Comparison of ENCODE assay signal across 8 cellular contexts in the genomic region with DNA sequence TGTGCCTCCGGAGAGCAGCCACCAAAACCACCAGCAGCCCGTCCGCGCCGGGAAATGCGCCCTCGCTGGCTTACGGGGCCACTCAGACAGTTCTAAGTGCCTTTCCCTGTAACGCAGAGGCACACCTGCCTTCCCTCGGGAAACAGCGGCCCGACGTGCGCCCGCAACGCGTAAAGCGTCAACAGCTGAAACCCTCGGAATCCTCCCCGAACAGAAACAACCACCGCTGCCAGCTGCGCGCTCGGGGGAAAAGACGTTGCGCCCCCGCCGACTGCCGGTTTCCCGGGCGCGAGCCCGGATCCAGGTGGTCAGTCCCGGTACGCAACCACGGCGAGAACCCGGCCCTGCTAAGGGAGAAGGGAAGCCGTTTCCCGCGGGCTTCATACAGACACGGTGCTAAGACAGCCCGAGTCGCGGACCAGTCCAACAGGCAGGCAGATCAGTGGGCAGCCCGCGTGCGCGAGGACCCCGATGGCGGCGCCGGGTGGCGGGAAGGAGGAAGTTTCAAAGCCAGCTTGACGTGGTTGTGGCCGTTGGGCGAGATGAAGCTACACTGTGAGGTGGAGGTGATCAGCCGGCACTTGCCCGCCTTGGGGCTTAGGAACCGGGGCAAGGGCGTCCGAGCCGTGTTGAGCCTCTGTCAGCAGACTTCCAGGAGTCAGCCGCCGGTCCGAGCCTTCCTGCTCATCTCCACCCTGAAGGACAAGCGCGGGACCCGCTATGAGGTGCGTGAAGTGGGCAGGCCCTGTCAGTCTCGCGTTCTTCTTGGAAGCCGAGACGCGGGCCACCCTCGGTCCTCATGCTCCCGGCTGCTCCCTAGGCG. TPM values are rescaled to one million over a fixed set of nuclear protein-coding genes. Genes with fewer than 3 reads are reported as not detected.
DNase-seq lines count a peak whose midpoint lies in the region; ATAC-seq and TF ChIP-seq lines count a peak whose summit lies in the region.

A gene with protein sequence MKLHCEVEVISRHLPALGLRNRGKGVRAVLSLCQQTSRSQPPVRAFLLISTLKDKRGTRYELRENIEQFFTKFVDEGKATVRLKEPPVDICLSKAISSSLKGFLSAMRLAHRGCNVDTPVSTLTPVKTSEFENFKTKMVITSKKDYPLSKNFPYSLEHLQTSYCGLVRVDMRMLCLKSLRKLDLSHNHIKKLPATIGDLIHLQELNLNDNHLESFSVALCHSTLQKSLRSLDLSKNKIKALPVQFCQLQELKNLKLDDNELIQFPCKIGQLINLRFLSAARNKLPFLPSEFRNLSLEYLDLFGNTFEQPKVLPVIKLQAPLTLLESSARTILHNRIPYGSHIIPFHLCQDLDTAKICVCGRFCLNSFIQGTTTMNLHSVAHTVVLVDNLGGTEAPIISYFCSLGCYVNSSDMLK (plus strand): TSS at position 462 of the 823 bp plus-strand sequence. CDS start 81 bp downstream, at position 543.

- peaks cover 0 to 2% of the 10 kb centered on the region in 2 experiments for H3K36me3 ChIP-seq in trophoblast cell (ENCODE audit: control insufficient read depth in 1 of 2, insufficient read depth in 2 of 2, low read length in 2 of 2)
- H3K36me3 ChIP-seq in tibial artery, result peaks cover 0 to 4% (median 1%) of the 10 kb centered on the region in 3 donors

- H2AFZ ChIP-seq in trophoblast cell (ENCODE audit: insufficient read depth, low read length, poor library complexity), result peak within 1 kb of the TSS; percentile 99

- peak within 1 kb of the TSS; percentile 96 for H4K8ac ChIP-seq in trophoblast cell (ENCODE audit: low read depth, low read length)

- peak; percentile 76 for TF ChIP-seq POLR2A in GM10847 (IDR thresholded peaks at IDR 0.05; ENCODE audit: extremely low read depth, insufficient read length)

- peaks cover 16% of the 10 kb centered on the region for H3K79me1 ChIP-seq in trophoblast cell (ENCODE audit: low read length)

- H4K91ac ChIP-seq in trophoblast cell (ENCODE audit: low read depth, low read length), result peak within 1 kb of the TSS; percentile 89

- H3K4me2 ChIP-seq in trophoblast cell (ENCODE audit: low read length), result peak within 1 kb of the TSS; percentile 98

- H3K4me3 ChIP-seq in trophoblast cell (ENCODE audit: low read depth, low read length) (peak within 1 kb of the TSS; percentile 85), tibial artery (peak within 1 kb of the TSS; percentile 70 to 96)

- peak within 1 kb of the TSS; percentile 37 for H2BK12ac ChIP-seq in trophoblast cell (ENCODE audit: low read length)

- peak within 1 kb of the TSS; percentile 85 for H3K9ac ChIP-seq in trophoblast cell (ENCODE audit: low read length)

- no CpG with 5 or more reads among the region's 78 CpGs for WGBS in trophoblast cell (ENCODE audit: extremely low coverage, insufficient coverage, insufficient read length)

- peak within 1 kb of the TSS; percentile 95 for H2BK5ac ChIP-seq in trophoblast cell (ENCODE audit: low read depth, low read length, poor library complexity)

- H3K4me1 ChIP-seq in trophoblast cell (ENCODE audit: control insufficient read depth in 1 of 2, insufficient read depth in 2 of 2, low read length in 2 of 2), result no peaks in the 10 kb centered on the region
- peaks cover 0 to 12% (median 4%) of the 10 kb centered on the region in 4 donors for H3K4me1 ChIP-seq in tibial artery

- peak within 1 kb of the TSS; percentile 33 for H2AK5ac ChIP-seq in trophoblast cell (ENCODE audit: low read length)

- peak within 1 kb of the TSS; percentile 94 for H4K12ac ChIP-seq in trophoblast cell (ENCODE audit: low read depth, low read length)

- H3K27ac ChIP-seq in trophoblast cell (ENCODE audit: low read depth, low read length) (peak within 1 kb of the TSS; percentile 95), tibial artery (peak within 1 kb of the TSS; percentile 90 to 93)

- peaks cover 10% of the 10 kb centered on the region for H3K79me2 ChIP-seq in trophoblast cell (ENCODE audit: control insufficient read depth, insufficient read depth, low read length, poor library complexity)

- H3K27me3 ChIP-seq in trophoblast cell (ENCODE audit: insufficient read depth, low read length) (no peaks in the 10 kb centered on the region), tibial artery (no peaks in the 10 kb centered on the region)

- no peak within 1 kb of the TSS for H3K23ac ChIP-seq in trophoblast cell (ENCODE audit: low read length)

- intact Hi-C loops in Right ventricle myocardium superior (cut with DNase I), result no loop called here
- intact Hi-C loops in tibial artery (cut with DNase I; ENCODE audit: low total_unique reads), result no loop called here

- H3K9me3 ChIP-seq in trophoblast cell (ENCODE audit: insufficient read depth, low read depth, low read length) (no peaks in the 10 kb centered on the region), tibial artery (no peaks in the 10 kb centered on the region)

- H3K14ac ChIP-seq in trophoblast cell (ENCODE audit: low read length), result peak within 1 kb of the TSS; percentile 85

- TF ChIP-seq CTCF in tibial artery (IDR thresholded peaks at IDR 0.05), result no peak

- H3K4ac ChIP-seq in trophoblast cell (ENCODE audit: low read depth, low read length), result peak within 1 kb of the TSS; percentile 57

- DNase-seq in NCI-H1092 treated with DMSO at 0.1 percent for 48 hours (lab: John Stamatoyannopoulos, UW) (peak; percentile 93), SW 1271 (lab: John Stamatoyannopoulos, UW) (peak; percentile 65 to 84), Right ventricle myocardium superior (peak; percentile 91), trophoblast cell (peak; percentile 85 to 89), tibial artery (peak; percentile 80 to 91)
- peak; percentile 68 for DNase-seq in activated naive CD8-positive, alpha-beta T cell treated with anti-CD3 and anti-CD28 coated beads, Interleukin-2, amount 50 U/mL, for 16 hours (ENCODE audit: low read depth, low spot score)

- ATAC-seq in HG02610 (IDR thresholded peaks at IDR 0.05; ENCODE audit: unreplicated experiment) (peak; percentile 49), Right ventricle myocardium superior (ENCODE audit: poor library complexity) (peak; percentile 94)

- peak within 1 kb of the TSS; percentile 93 for H3K18ac ChIP-seq in trophoblast cell (ENCODE audit: low read length)

- H2BK120ac ChIP-seq in trophoblast cell (ENCODE audit: insufficient read depth, low read length, poor library complexity), result peak within 1 kb of the TSS; percentile 44

RNA-seq across cellular contexts. Expression of the gene that starts here (rescaled TPM):
- total RNA-seq in Right ventricle myocardium superior, result 5.1 TPM
- 12.6 and 13.5 TPM in 2 replicates for polyA plus RNA-seq in trophoblast cell (2013)

Comparison
In these comparisons a context has a peak if more than half of its experiments do, and no peak if none do; other contexts are left out.
1. Peak in every context shown above with its lines: DNase-seq, ATAC-seq, H3K4me3 ChIP-seq and H3K27ac ChIP-seq.